Comparison of ENCODE assay signal across 8 cellular contexts in genomic region chr6:24974182-24975171, GRCh38. TPM values are rescaled to one million over a fixed set of nuclear protein-coding genes. Genes with fewer than 3 reads are reported as not detected.
DNase-seq lines count a peak whose midpoint lies in the region; ATAC-seq and TF ChIP-seq lines count a peak whose summit lies in the region.

No MANE protein-coding gene starts in this region.

- in situ Hi-C loops in GM13977 (cut with MboI; ENCODE audit: low pct_unique_long_range_greater_than_20kb, low sequenced_read_pairs, unreplicated experiment): no loop called here

- H3K36me3 Mint-ChIP-seq in activated naive CD8-positive, alpha-beta T cell treated with anti-CD3 and anti-CD28 coated beads, Interleukin-2, amount 10 ng/mL, durations not matched to agents 7 days and 5 days: peaks cover 42% of the 10 kb centered on the region

- no peak overlapping the region for H3K27ac Mint-ChIP-seq in activated naive CD8-positive, alpha-beta T cell treated with anti-CD3 and anti-CD28 coated beads, Interleukin-2, amount 10 ng/mL, durations not matched to agents 7 days and 5 days

- H3K27me3 Mint-ChIP-seq in activated naive CD8-positive, alpha-beta T cell treated with anti-CD3 and anti-CD28 coated beads, Interleukin-2, amount 10 ng/mL, durations not matched to agents 7 days and 5 days: no peaks in the 10 kb centered on the region

- POLR2A ChIA-PET in activated naive CD8-positive, alpha-beta T cell treated with anti-CD3 and anti-CD28 coated beads, Interleukin-2, amount 10 ng/mL, durations not matched to agents 7 days and 5 days (lab: Charles Lee): interaction anchor here (0.7 kb wide), 1 partner anchor 13 kb away, joined by 3 read pairs; no protein-coding TSS in a partner anchor

- DNase-seq in GM13977 (ENCODE audit: low spot score): peak; percentile 17
- DNase-seq in MV-4-11 (lab: John Stamatoyannopoulos, UW): peak; percentile 71
- no peak for DNase-seq in activated naive CD8-positive, alpha-beta T cell treated with anti-CD3 and anti-CD28 coated beads, Interleukin-2, amount 10 ng/mL, durations not matched to agents 7 days and 5 days
- no peak for DNase-seq in HT-29 (ENCODE audit: low spot score)
- DNase-seq in GM03348 (ENCODE audit: low spot score): no peak

- H3K9me3 Mint-ChIP-seq in activated naive CD8-positive, alpha-beta T cell treated with anti-CD3 and anti-CD28 coated beads, Interleukin-2, amount 10 ng/mL, durations not matched to agents 7 days and 5 days: peaks cover 2% of the 10 kb centered on the region

- ATAC-seq in GM21786 (IDR thresholded peaks at IDR 0.05; ENCODE audit: unreplicated experiment) (peak; percentile 70), GM19324 (IDR thresholded peaks at IDR 0.05; ENCODE audit: low FRiP score, unreplicated experiment) (no peak), GM18873 (IDR thresholded peaks at IDR 0.05; ENCODE audit: low FRiP score, unreplicated experiment) (no peak)
- peak; percentile 65 for ATAC-seq in activated naive CD8-positive, alpha-beta T cell treated with anti-CD3 and anti-CD28 coated beads, Interleukin-2, amount 10 ng/mL, durations not matched to agents 7 days and 5 days (ENCODE audit: low read depth)

- H3K4me3 Mint-ChIP-seq in activated naive CD8-positive, alpha-beta T cell treated with anti-CD3 and anti-CD28 coated beads, Interleukin-2, amount 10 ng/mL, durations not matched to agents 7 days and 5 days: no peak overlapping the region

- peaks cover 17% of the 10 kb centered on the region for H3K4me1 Mint-ChIP-seq in activated naive CD8-positive, alpha-beta T cell treated with anti-CD3 and anti-CD28 coated beads, Interleukin-2, amount 10 ng/mL, durations not matched to agents 7 days and 5 days

- TF ChIP-seq CTCF in GM13977 (IDR thresholded peaks at IDR 0.05; ENCODE audit: extremely low read depth, insufficient read depth, missing control alignments): no peak

RNA-seq across cellular contexts. Expression of gene RIPOR2, which starts 38.7 kb away (rescaled TPM):
- 100 to 1,000 TPM; 181 to 195 TPM for total RNA-seq in activated naive CD8-positive, alpha-beta T cell treated with anti-CD3 and anti-CD28 coated beads, Interleukin-2, amount 10 ng/mL, durations not matched to agents 7 days and 5 days
- 0.20 and 0.29 TPM in 2 replicates for total RNA-seq in HT-29 (2014; rRNA removed; shearing (Covaris generic))

Comparison
In these comparisons a context has a peak if more than half of its experiments do, and no peak if none do; other contexts are left out.
1. DNase-seq: peak in GM13977 (single experiment) and MV-4-11 (single experiment); none in activated naive CD8-positive, alpha-beta T cell treated with anti-CD3 and anti-CD28 coated beads, Interleukin-2, amount 10 ng/mL, durations not matched to agents 7 days and 5 days (single experiment), HT-29 (single experiment) and GM03348 (single experiment).
2. ATAC-seq: peak in GM21786 (single experiment) and activated naive CD8-positive, alpha-beta T cell treated with anti-CD3 and anti-CD28 coated beads, Interleukin-2, amount 10 ng/mL, durations not matched to agents 7 days and 5 days (single experiment); none in GM19324 (single experiment) and GM18873 (single experiment).
3. RNA of gene RIPOR2, which starts 38.7 kb away (total RNA-seq): 181 to 195 TPM in activated naive CD8-positive, alpha-beta T cell treated with anti-CD3 and anti-CD28 coated beads, Interleukin-2, amount 10 ng/mL, durations not matched to agents 7 days and 5 days; 0.20 to 0.29 TPM in HT-29; every median in the first group is over 100 times any median in the second.